Comparison of ENCODE assay signal across 20 cellular contexts in genomic region chr14:98171654-98172053, GRCh38.
DNase-seq lines count a peak whose midpoint lies in the region; TF ChIP-seq lines count a peak whose summit lies in the region.
"Had no signal": no experiment of that assay in that cellular context is flagged by ENCODE, and none has a peak within 500 bp of the region (broad histone marks: within the 10 kb centered on the region; RNA-seq: fewer than 3 reads in every experiment).

No MANE protein-coding gene starts in this region.

- peak overlapping the region; percentile 64 for H3K4me2 ChIP-seq in Loucy (ENCODE audit: low read depth, low read length, poor library complexity, severe bottlenecking)

- H3K4me3 ChIP-seq in Loucy (ENCODE audit: low read length, poor library complexity, severe bottlenecking) = no peak overlapping the region
- no peak overlapping the region for H3K4me3 ChIP-seq in spleen
- H3K4me3 ChIP-seq in sigmoid colon = no peak overlapping the region
- H3K4me3 ChIP-seq in WERI-Rb-1 (ENCODE audit: low read depth, low read length) = no peak overlapping the region
- H3K4me3 ChIP-seq: dorsolateral prefrontal cortex, lung, right atrium auricular region had no signal

- no peak overlapping the region for H3K4me3 Mint-ChIP-seq in activated naive CD8-positive, alpha-beta T cell treated with anti-CD3 and anti-CD28 coated beads for 36 hours

- H3K27me3 Mint-ChIP-seq in activated naive CD8-positive, alpha-beta T cell treated with anti-CD3 and anti-CD28 coated beads for 36 hours = no peaks in the 10 kb centered on the region

- no peaks in the 10 kb centered on the region for H3K9me2 ChIP-seq in Loucy (replicated peaks; ENCODE audit: low read depth, low read length)

- TF ChIP-seq CTCF in Loucy (conservative IDR thresholded peaks at IDR 0.05; ENCODE audit: low read length) (peak; percentile 44; the same call in 1 of the 2 replicates), spleen (IDR thresholded peaks at IDR 0.05 in 8 of 11, conservative IDR thresholded peaks at IDR 0.05 in 3 of 11) (no peak), sigmoid colon (IDR thresholded peaks at IDR 0.05) (no peak), WERI-Rb-1 (IDR thresholded peaks at IDR 0.05; ENCODE audit: low read depth, low read length) (no peak)

- H3K27me3 ChIP-seq in Loucy (ENCODE audit: insufficient read depth, low read length, poor library complexity, severe bottlenecking) (no peaks in the 10 kb centered on the region), spleen (replicated peaks in 1 of 7) (peaks cover 0 to 4% (median 0%) of the 10 kb centered on the region in 7 donors), sigmoid colon (peaks cover 0 to 4% (median 0%) of the 10 kb centered on the region in 3 donors), WERI-Rb-1 (ENCODE audit: insufficient read depth, low read depth, severe bottlenecking) (peaks cover 56% of the 10 kb centered on the region)
- H3K27me3 ChIP-seq: right atrium auricular region had no signal

- peaks cover 19% of the 10 kb centered on the region for H3K36me3 Mint-ChIP-seq in activated naive CD8-positive, alpha-beta T cell treated with anti-CD3 and anti-CD28 coated beads for 36 hours

- H3K4me1 ChIP-seq in Loucy (ENCODE audit: insufficient read depth, low read length, poor library complexity, severe bottlenecking) = peaks cover 77% of the 10 kb centered on the region
- H3K4me1 ChIP-seq in spleen = peaks cover 0 to 37% (median 15%) of the 10 kb centered on the region in 6 donors
- no peaks in the 10 kb centered on the region for H3K4me1 ChIP-seq in sigmoid colon
- H3K4me1 ChIP-seq: right atrium auricular region had no signal

- no peaks in the 10 kb centered on the region for H3K79me2 ChIP-seq in Loucy (ENCODE audit: insufficient read depth, low read length)

- no peaks in the 10 kb centered on the region for H4K20me1 ChIP-seq in Loucy (ENCODE audit: insufficient read depth, low read length, poor library complexity, severe bottlenecking)

- peak overlapping the region in 7 of 8 donors; percentile 15 to 80 (median 58) for H3K27ac ChIP-seq in spleen
- H3K27ac ChIP-seq in sigmoid colon = no peak overlapping the region
- no peak overlapping the region for H3K27ac ChIP-seq in WERI-Rb-1
- H3K27ac ChIP-seq: dorsolateral prefrontal cortex, right atrium auricular region, RWPE1 had no signal

- H2AFZ ChIP-seq in Loucy (ENCODE audit: low read length) = no peak overlapping the region

- intact Hi-C loops in spleen (cut with DNase I; ENCODE audit: low total_unique reads) = no loop called here
- intact Hi-C loops in sigmoid colon (cut with DNase I) = no loop called here

- peaks cover 90% of the 10 kb centered on the region for H3K4me1 Mint-ChIP-seq in activated naive CD8-positive, alpha-beta T cell treated with anti-CD3 and anti-CD28 coated beads for 36 hours

- peaks cover 3% of the 10 kb centered on the region for H3K9me3 Mint-ChIP-seq in activated naive CD8-positive, alpha-beta T cell treated with anti-CD3 and anti-CD28 coated beads for 36 hours

- H3K27ac Mint-ChIP-seq in activated naive CD8-positive, alpha-beta T cell treated with anti-CD3 and anti-CD28 coated beads for 36 hours = peak overlapping the region; percentile 95

- no peaks in the 10 kb centered on the region for H3K9me3 ChIP-seq in Loucy (ENCODE audit: insufficient read depth, low read depth, low read length)
- peaks cover 0 to 3% (median 0%) of the 10 kb centered on the region in 8 donors for H3K9me3 ChIP-seq in spleen
- H3K9me3 ChIP-seq in sigmoid colon = peaks cover 0 to 3% (median 0%) of the 10 kb centered on the region in 4 donors
- no peaks in the 10 kb centered on the region for H3K9me3 ChIP-seq in WERI-Rb-1 (ENCODE audit: severe bottlenecking)
- H3K9me3 ChIP-seq: right atrium auricular region had no signal

- H3K36me3 ChIP-seq in Loucy (ENCODE audit: insufficient read depth, low read length) = no peaks in the 10 kb centered on the region
- no peaks in the 10 kb centered on the region for H3K36me3 ChIP-seq in spleen
- H3K36me3 ChIP-seq in sigmoid colon = no peaks in the 10 kb centered on the region
- H3K36me3 ChIP-seq in WERI-Rb-1 = no peaks in the 10 kb centered on the region
- H3K36me3 ChIP-seq: right atrium auricular region had no signal

- WGBS in spleen, 5 donors = 66 to 100% (median 80%) methylated on average over 1 to 3 of the region's 3 CpGs
- WGBS in sigmoid colon, 2 donors = 77 to 86% methylated on average over 3 of the region's 3 CpGs

- peak overlapping the region; percentile 47 for H3K9ac ChIP-seq in Loucy (ENCODE audit: low read depth, low read length, poor library complexity, severe bottlenecking)

- no peak for TF ChIP-seq EP300 in sigmoid colon (IDR thresholded peaks at IDR 0.05)

- no peak for TF ChIP-seq POLR2A in spleen (IDR thresholded peaks at IDR 0.05)
- no peak for TF ChIP-seq POLR2A in sigmoid colon (IDR thresholded peaks at IDR 0.05)

- peaks cover 7% of the 10 kb centered on the region; the same call in 1 of the 2 replicates for H3F3A ChIP-seq in Loucy (ENCODE audit: low read depth)

- peak; percentile 73 for DNase-seq in activated CD8-positive, alpha-beta memory T cell treated with anti-CD3 and anti-CD28 coated beads for 24 hours
- no peak for DNase-seq in activated CD8-positive, alpha-beta memory T cell treated with anti-CD3 and anti-CD28 coated beads, Interleukin-2, amount 50 U/mL, for 48 hours
- DNase-seq in activated naive CD8-positive, alpha-beta T cell treated with anti-CD3 and anti-CD28 coated beads for 36 hours = no peak
- DNase-seq in spleen = no peak
- no peak for DNase-seq in sigmoid colon
- DNase-seq in WERI-Rb-1 = no peak
- no peak for DNase-seq in NCI-H1105 treated with DMSO at 0.1 percent for 48 hours (lab: John Stamatoyannopoulos, UW)
- DNase-seq: activated CD4-positive, alpha-beta T cell treated with anti-CD3 and anti-CD28 coated beads, Interleukin-2, amount 50 U/mL, for 4 hours; aorta; C1 segment of cervical spinal cord; central memory CD4-positive, alpha-beta T cell; DMS 273 treated with DMSO at 0.1 percent for 48 hours; dorsolateral prefrontal cortex; NCI-H1105; NCI-H2107; NCI-H526 had no signal

Comparison
In these comparisons a context has a peak if more than half of its experiments do, and no peak if none do; other contexts are left out.
1. H3K27ac ChIP-seq: peak in spleen (7 of 8); none in sigmoid colon (0 of 4) and WERI-Rb-1 (single experiment).